ENCODE assay signal across 24 cellular contexts in the genomic region with DNA sequence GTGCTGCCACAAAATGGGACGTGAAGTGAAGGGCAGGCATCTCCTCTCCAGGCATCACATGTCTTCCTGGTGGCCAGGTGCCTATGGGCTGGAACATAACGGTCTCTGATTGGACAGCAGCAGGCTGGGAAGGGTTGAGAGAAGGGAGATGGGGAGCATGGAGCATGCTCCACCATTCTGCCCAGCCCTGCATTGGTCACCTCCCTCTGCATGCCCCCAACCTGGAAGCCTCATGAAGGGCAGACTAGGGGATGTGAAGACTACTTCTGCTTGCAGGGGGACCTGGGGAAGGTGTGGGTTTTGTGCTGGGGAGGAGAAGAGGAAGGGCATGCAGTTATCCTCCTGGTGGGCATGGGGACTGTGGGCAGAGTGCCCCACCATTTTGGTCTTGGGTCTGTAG.
A peak's percentile ranks its signal among the peaks of the same experiment; 100 is the strongest.
DNase-seq lines count a peak whose midpoint lies in the region; ATAC-seq and TF ChIP-seq lines count a peak whose summit lies in the region.
"Had no signal": no experiment of that assay in that cellular context is flagged by ENCODE, and none has a peak within 500 bp of the region (broad histone marks: within the 10 kb centered on the region; RNA-seq: fewer than 3 reads in every experiment).

No MANE protein-coding gene starts in this region.

- H3K36me3 ChIP-seq in right atrium auricular region (no peaks in the 10 kb centered on the region), lung (ENCODE audit: control insufficient read depth in 2 of 2, insufficient read depth in 2 of 2, low read length in 2 of 2) (no peaks in the 10 kb centered on the region)
- H3K36me3 ChIP-seq: BE2C, BLaER1 had no signal

- H3K4me1 Mint-ChIP-seq in type B pancreatic cell (ENCODE audit: unreplicated experiment): no peaks in the 10 kb centered on the region
- H3K4me1 Mint-ChIP-seq: CD14-positive monocyte; CD4-positive, alpha-beta memory T cell; CD4-positive, CD25-positive, alpha-beta regulatory T cell; CD8-positive, alpha-beta memory T cell had no signal

- DNase-seq in right atrium auricular region (ENCODE audit: low spot score): peak; percentile 11
- DNase-seq in right cardiac atrium: no peak
- DNase-seq in lung (ENCODE audit: low spot score): peak; percentile 7
- peak; percentile 50 for DNase-seq in type B pancreatic cell (ENCODE audit: extremely low spot score, unreplicated experiment)
- DNase-seq: 8988T; ACHN; BE2C; C1 segment of cervical spinal cord; CD4-positive, alpha-beta memory T cell; CD4-positive, CD25-positive, alpha-beta regulatory T cell; CD8-positive, alpha-beta memory T cell; COR-L47; DMS 273 treated with DMSO at 0.1 percent for 48 hours; DMS153; DMS53; DMS79; DND-41; EL; GDM1 had no signal

- H3K4me3 ChIP-seq in right atrium auricular region (no peak overlapping the region), right cardiac atrium (ENCODE audit: low read length) (no peak overlapping the region), lung (no peak overlapping the region)
- H3K4me3 ChIP-seq: BLaER1, GM12878 had no signal

- H3K27me3 Mint-ChIP-seq in type B pancreatic cell: no peaks in the 10 kb centered on the region
- H3K27me3 Mint-ChIP-seq: CD4-positive, alpha-beta memory T cell; CD4-positive, CD25-positive, alpha-beta regulatory T cell had no signal

- ATAC-seq in right cardiac atrium (no peak), lung (ENCODE audit: insufficient read depth, low FRiP score) (no peak), GM18907 (IDR thresholded peaks at IDR 0.05; ENCODE audit: unreplicated experiment) (no peak), GM21381 (IDR thresholded peaks at IDR 0.05; ENCODE audit: unreplicated experiment) (no peak)
- ATAC-seq: GM12878 had no signal

- H3K4me3 Mint-ChIP-seq in type B pancreatic cell: no peak overlapping the region
- H3K4me3 Mint-ChIP-seq: CD14-positive monocyte; CD4-positive, alpha-beta memory T cell; CD4-positive, CD25-positive, alpha-beta regulatory T cell; CD8-positive, alpha-beta memory T cell had no signal

- peaks cover 4% of the 10 kb centered on the region for H3K9me3 Mint-ChIP-seq in type B pancreatic cell

- no peaks in the 10 kb centered on the region for H3K36me3 Mint-ChIP-seq in type B pancreatic cell
- H3K36me3 Mint-ChIP-seq: CD14-positive monocyte; CD4-positive, alpha-beta memory T cell; CD4-positive, CD25-positive, alpha-beta regulatory T cell had no signal

- H3K27ac ChIP-seq in right atrium auricular region (no peak overlapping the region), right cardiac atrium (ENCODE audit: low read length) (no peak overlapping the region), lung (ENCODE audit: low read depth in 1 of 2, low read length in 1 of 2) (no peak overlapping the region)
- H3K27ac ChIP-seq: BLaER1 had no signal

- H3K27ac Mint-ChIP-seq in type B pancreatic cell: no peak overlapping the region
- H3K27ac Mint-ChIP-seq: CD14-positive monocyte; CD4-positive, alpha-beta memory T cell; CD4-positive, CD25-positive, alpha-beta regulatory T cell; CD8-positive, alpha-beta memory T cell had no signal

- no peaks in the 10 kb centered on the region for H3K27me3 ChIP-seq in right atrium auricular region
- no peaks in the 10 kb centered on the region for H3K27me3 ChIP-seq in right cardiac atrium (ENCODE audit: control insufficient read depth, insufficient read depth)
- no peaks in the 10 kb centered on the region for H3K27me3 ChIP-seq in lung (ENCODE audit: control insufficient read depth, insufficient read depth)
- H3K27me3 ChIP-seq: BE2C, BLaER1 had no signal

- no peak for TF ChIP-seq CTCF in right atrium auricular region (IDR thresholded peaks at IDR 0.05)
- TF ChIP-seq CTCF in lung (IDR thresholded peaks at IDR 0.05; ENCODE audit: control extremely low read depth, extremely low read depth): no peak
- no peak for TF ChIP-seq CTCF in type B pancreatic cell (conservative IDR thresholded peaks at IDR 0.05)

- WGBS in right cardiac atrium: 66% methylated on average over 2 of the region's 2 CpGs
- 70 to 86% methylated on average over 2 of the region's 2 CpGs for WGBS in lung, 2 donors

- H3K4me1 ChIP-seq in right atrium auricular region (no peaks in the 10 kb centered on the region), right cardiac atrium (ENCODE audit: control insufficient read depth, insufficient read depth, low read length) (no peaks in the 10 kb centered on the region), lung (ENCODE audit: control insufficient read depth in 2 of 2, insufficient read depth in 2 of 2, low read length in 2 of 2) (no peaks in the 10 kb centered on the region)
- H3K4me1 ChIP-seq: BE2C, BLaER1 had no signal

- intact Hi-C loops in right cardiac atrium (cut with DNase I): no loop called here

- H3K9me3 ChIP-seq in right atrium auricular region (no peaks in the 10 kb centered on the region), right cardiac atrium (ENCODE audit: control insufficient read depth, low read length) (no peaks in the 10 kb centered on the region), lung (ENCODE audit: control insufficient read depth in 2 of 2, insufficient read depth in 1 of 2, low read length in 1 of 2) (peaks cover 0 to 5% of the 10 kb centered on the region in 2 donors)
- H3K9me3 ChIP-seq: BE2C had no signal

Comparison
In these comparisons a context has a peak if more than half of its experiments do, and no peak if none do; other contexts are left out.
1. DNase-seq: peak in right atrium auricular region (single experiment), lung (single experiment) and type B pancreatic cell (single experiment); none in right cardiac atrium (0 of 3).